In genomic region chr16:4351880-4352279, GRCh38 we compare ENCODE assay signal across 1 cellular context.
TF ChIP-seq lines count a peak whose summit lies in the region.

No MANE protein-coding gene starts in this region.

TF ChIP-seq in GM23338, 12 proteins besides CTCF, POLR2A, EP300 and RAD21 (continued from another document):
- no peak for TF ChIP-seq ETS1 (IDR thresholded peaks at IDR 0.05)
- TF ChIP-seq JUNB (IDR thresholded peaks at IDR 0.05; ENCODE audit: unreplicated experiment): no peak
- TF ChIP-seq ZNF114 (CRISPR knock-in tag; IDR thresholded peaks at IDR 0.05): no peak
- no peak for TF ChIP-seq CREB1 (CRISPR knock-in tag; IDR thresholded peaks at IDR 0.05; ENCODE audit: low read depth)
- no peak for TF ChIP-seq ZNF331 (CRISPR knock-in tag; IDR thresholded peaks at IDR 0.05; ENCODE audit: low read depth)
- no peak for TF ChIP-seq EZH2phosphoT487 (IDR thresholded peaks at IDR 0.05; ENCODE audit: unreplicated experiment)
- TF ChIP-seq REST (IDR thresholded peaks at IDR 0.05; ENCODE audit: unreplicated experiment): no peak
